Comparison of ENCODE assay signal across 1 cellular context in the genomic region with DNA sequence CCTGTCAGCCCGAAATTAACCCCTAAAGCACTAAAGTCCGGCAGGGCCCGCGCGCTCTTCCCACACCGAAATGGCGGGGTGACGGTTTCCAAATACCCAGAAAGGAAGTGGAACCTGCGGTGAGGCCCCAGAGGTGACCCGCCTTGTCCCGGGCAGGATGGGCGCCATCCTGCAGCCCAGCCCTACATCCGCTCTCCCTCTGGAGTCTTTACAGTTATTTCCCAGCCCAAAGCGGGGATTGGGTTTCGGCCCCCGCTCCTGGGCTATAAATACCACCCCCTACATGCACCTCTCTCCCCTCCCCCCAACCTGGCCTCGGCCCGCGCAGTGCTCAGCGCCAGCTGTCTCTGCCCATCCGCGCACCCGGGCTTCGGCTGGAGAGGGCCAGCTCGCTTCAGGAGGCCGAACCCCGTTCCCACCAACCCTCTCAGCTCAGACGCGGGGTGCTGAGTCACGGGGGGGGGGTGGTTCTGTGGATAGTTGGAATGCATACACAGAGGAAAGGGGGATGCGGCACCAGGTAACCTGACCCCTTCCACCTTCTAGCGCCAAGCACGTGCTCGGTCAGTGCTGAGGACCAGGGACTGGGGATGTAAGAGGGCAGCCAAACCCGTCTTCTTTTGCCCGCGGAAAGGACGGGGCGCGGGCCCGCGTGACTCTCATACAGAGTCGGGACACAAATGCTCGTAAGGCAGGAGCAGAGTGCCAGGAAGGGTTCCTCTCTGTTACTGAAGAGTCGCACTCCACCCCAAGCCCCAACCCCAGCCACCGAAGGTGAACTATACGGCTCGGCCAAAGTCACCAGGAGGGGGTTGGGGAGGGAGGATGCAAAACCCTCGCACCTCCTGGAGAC.
TF ChIP-seq lines count a peak whose summit lies in the region.

A gene (plus strand): TSS at position 344 of the 853 bp plus-strand sequence. CDS start 165 bp downstream, at position 509.

TF ChIP-seq in K562, 482 proteins besides CTCF, POLR2A, EP300 and RAD21 (continued from another document):
- TF ChIP-seq, protein P1, sequence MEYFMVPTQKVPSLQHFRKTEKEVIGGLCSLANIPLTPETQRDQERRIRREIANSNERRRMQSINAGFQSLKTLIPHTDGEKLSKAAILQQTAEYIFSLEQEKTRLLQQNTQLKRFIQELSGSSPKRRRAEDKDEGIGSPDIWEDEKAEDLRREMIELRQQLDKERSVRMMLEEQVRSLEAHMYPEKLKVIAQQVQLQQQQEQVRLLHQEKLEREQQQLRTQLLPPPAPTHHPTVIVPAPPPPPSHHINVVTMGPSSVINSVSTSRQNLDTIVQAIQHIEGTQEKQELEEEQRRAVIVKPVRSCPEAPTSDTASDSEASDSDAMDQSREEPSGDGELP (CRISPR knock-in tag; IDR thresholded peaks at IDR 0.05; ENCODE audit: borderline replicate concordance), result peak; percentile 59; the same call in 1 of the 2 replicates
- TF ChIP-seq, protein P2, sequence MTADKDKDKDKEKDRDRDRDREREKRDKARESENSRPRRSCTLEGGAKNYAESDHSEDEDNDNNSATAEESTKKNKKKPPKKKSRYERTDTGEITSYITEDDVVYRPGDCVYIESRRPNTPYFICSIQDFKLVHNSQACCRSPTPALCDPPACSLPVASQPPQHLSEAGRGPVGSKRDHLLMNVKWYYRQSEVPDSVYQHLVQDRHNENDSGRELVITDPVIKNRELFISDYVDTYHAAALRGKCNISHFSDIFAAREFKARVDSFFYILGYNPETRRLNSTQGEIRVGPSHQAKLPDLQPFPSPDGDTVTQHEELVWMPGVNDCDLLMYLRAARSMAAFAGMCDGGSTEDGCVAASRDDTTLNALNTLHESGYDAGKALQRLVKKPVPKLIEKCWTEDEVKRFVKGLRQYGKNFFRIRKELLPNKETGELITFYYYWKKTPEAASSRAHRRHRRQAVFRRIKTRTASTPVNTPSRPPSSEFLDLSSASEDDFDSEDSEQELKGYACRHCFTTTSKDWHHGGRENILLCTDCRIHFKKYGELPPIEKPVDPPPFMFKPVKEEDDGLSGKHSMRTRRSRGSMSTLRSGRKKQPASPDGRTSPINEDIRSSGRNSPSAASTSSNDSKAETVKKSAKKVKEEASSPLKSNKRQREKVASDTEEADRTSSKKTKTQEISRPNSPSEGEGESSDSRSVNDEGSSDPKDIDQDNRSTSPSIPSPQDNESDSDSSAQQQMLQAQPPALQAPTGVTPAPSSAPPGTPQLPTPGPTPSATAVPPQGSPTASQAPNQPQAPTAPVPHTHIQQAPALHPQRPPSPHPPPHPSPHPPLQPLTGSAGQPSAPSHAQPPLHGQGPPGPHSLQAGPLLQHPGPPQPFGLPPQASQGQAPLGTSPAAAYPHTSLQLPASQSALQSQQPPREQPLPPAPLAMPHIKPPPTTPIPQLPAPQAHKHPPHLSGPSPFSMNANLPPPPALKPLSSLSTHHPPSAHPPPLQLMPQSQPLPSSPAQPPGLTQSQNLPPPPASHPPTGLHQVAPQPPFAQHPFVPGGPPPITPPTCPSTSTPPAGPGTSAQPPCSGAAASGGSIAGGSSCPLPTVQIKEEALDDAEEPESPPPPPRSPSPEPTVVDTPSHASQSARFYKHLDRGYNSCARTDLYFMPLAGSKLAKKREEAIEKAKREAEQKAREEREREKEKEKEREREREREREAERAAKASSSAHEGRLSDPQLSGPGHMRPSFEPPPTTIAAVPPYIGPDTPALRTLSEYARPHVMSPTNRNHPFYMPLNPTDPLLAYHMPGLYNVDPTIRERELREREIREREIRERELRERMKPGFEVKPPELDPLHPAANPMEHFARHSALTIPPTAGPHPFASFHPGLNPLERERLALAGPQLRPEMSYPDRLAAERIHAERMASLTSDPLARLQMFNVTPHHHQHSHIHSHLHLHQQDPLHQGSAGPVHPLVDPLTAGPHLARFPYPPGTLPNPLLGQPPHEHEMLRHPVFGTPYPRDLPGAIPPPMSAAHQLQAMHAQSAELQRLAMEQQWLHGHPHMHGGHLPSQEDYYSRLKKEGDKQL (CRISPR knock-in tag; IDR thresholded peaks at IDR 0.05; ENCODE audit: borderline replicate concordance), result no peak
- TF ChIP-seq, protein P3, sequence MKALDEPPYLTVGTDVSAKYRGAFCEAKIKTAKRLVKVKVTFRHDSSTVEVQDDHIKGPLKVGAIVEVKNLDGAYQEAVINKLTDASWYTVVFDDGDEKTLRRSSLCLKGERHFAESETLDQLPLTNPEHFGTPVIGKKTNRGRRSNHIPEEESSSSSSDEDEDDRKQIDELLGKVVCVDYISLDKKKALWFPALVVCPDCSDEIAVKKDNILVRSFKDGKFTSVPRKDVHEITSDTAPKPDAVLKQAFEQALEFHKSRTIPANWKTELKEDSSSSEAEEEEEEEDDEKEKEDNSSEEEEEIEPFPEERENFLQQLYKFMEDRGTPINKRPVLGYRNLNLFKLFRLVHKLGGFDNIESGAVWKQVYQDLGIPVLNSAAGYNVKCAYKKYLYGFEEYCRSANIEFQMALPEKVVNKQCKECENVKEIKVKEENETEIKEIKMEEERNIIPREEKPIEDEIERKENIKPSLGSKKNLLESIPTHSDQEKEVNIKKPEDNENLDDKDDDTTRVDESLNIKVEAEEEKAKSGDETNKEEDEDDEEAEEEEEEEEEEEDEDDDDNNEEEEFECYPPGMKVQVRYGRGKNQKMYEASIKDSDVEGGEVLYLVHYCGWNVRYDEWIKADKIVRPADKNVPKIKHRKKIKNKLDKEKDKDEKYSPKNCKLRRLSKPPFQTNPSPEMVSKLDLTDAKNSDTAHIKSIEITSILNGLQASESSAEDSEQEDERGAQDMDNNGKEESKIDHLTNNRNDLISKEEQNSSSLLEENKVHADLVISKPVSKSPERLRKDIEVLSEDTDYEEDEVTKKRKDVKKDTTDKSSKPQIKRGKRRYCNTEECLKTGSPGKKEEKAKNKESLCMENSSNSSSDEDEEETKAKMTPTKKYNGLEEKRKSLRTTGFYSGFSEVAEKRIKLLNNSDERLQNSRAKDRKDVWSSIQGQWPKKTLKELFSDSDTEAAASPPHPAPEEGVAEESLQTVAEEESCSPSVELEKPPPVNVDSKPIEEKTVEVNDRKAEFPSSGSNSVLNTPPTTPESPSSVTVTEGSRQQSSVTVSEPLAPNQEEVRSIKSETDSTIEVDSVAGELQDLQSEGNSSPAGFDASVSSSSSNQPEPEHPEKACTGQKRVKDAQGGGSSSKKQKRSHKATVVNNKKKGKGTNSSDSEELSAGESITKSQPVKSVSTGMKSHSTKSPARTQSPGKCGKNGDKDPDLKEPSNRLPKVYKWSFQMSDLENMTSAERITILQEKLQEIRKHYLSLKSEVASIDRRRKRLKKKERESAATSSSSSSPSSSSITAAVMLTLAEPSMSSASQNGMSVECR (CRISPR knock-in tag; IDR thresholded peaks at IDR 0.05), result peak; percentile 69
- 0 out of 2 replicates have a peak, but pooled peaks have one; percentile 20 for TF ChIP-seq LCOR (CRISPR knock-in tag; IDR thresholded peaks at IDR 0.05)
- peak in 1 of 2 experiments; percentile 50; a peak in 1 of 4 replicates for TF ChIP-seq SIN3A (IDR thresholded peaks at IDR 0.05; ENCODE audit: borderline replicate concordance in 2 of 2, control insufficient read depth in 1 of 2, low read depth in 2 of 2, low read length in 2 of 2)
- TF ChIP-seq EHMT2 (IDR thresholded peaks at IDR 0.05), result no peak
- peak; percentile 52 for TF ChIP-seq ZNF316 (IDR thresholded peaks at IDR 0.05)
- TF ChIP-seq ZNF184 (CRISPR knock-in tag; IDR thresholded peaks at IDR 0.05), result no peak
- TF ChIP-seq, protein P4, sequence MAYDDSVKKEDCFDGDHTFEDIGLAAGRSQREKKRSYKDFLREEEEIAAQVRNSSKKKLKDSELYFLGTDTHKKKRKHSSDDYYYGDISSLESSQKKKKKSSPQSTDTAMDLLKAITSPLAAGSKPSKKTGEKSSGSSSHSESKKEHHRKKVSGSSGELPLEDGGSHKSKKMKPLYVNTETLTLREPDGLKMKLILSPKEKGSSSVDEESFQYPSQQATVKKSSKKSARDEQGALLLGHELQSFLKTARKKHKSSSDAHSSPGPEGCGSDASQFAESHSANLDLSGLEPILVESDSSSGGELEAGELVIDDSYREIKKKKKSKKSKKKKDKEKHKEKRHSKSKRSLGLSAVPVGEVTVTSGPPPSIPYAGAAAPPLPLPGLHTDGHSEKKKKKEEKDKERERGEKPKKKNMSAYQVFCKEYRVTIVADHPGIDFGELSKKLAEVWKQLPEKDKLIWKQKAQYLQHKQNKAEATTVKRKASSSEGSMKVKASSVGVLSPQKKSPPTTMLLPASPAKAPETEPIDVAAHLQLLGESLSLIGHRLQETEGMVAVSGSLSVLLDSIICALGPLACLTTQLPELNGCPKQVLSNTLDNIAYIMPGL (CRISPR knock-in tag; IDR thresholded peaks at IDR 0.05), result no peak
- TF ChIP-seq, protein P5, sequence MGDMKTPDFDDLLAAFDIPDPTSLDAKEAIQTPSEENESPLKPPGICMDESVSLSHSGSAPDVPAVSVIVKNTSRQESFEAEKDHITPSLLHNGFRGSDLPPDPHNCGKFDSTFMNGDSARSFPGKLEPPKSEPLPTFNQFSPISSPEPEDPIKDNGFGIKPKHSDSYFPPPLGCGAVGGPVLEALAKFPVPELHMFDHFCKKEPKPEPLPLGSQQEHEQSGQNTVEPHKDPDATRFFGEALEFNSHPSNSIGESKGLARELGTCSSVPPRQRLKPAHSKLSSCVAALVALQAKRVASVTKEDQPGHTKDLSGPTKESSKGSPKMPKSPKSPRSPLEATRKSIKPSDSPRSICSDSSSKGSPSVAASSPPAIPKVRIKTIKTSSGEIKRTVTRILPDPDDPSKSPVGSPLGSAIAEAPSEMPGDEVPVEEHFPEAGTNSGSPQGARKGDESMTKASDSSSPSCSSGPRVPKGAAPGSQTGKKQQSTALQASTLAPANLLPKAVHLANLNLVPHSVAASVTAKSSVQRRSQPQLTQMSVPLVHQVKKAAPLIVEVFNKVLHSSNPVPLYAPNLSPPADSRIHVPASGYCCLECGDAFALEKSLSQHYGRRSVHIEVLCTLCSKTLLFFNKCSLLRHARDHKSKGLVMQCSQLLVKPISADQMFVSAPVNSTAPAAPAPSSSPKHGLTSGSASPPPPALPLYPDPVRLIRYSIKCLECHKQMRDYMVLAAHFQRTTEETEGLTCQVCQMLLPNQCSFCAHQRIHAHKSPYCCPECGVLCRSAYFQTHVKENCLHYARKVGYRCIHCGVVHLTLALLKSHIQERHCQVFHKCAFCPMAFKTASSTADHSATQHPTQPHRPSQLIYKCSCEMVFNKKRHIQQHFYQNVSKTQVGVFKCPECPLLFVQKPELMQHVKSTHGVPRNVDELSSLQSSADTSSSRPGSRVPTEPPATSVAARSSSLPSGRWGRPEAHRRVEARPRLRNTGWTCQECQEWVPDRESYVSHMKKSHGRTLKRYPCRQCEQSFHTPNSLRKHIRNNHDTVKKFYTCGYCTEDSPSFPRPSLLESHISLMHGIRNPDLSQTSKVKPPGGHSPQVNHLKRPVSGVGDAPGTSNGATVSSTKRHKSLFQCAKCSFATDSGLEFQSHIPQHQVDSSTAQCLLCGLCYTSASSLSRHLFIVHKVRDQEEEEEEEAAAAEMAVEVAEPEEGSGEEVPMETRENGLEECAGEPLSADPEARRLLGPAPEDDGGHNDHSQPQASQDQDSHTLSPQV (IDR thresholded peaks at IDR 0.05), result peak; percentile 33; the same call in 1 of the 2 replicates
- TF ChIP-seq DPF2 (IDR thresholded peaks at IDR 0.05), result 0 out of 2 replicates have a peak, but pooled peaks have one; percentile 3
- TF ChIP-seq NR3C1 (CRISPR knock-in tag; IDR thresholded peaks at IDR 0.05), result no peak
- TF ChIP-seq TAF1 (IDR thresholded peaks at IDR 0.05; ENCODE audit: control insufficient read depth, extremely low read depth, insufficient read depth, low read length, severe bottlenecking), result peak; percentile 13
- peak; percentile 18; the same call in 1 of the 2 replicates for TF ChIP-seq MAFF (IDR thresholded peaks at IDR 0.05; ENCODE audit: low read length)
- TF ChIP-seq, protein P6, sequence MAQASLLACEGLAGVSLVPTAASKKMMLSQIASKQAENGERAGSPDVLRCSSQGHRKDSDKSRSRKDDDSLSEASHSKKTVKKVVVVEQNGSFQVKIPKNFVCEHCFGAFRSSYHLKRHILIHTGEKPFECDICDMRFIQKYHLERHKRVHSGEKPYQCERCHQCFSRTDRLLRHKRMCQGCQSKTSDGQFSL (CRISPR knock-in tag; IDR thresholded peaks at IDR 0.05), result peak; percentile 93
- TF ChIP-seq, protein P6 (tag; IDR thresholded peaks at IDR 0.05), result peak in 1 of 2 experiments; percentile 8; a peak in 1 of 4 replicates
- TF ChIP-seq NFYB (IDR thresholded peaks at IDR 0.05; ENCODE audit: extremely low read depth, insufficient read length), result no peak
- no peak for TF ChIP-seq EWSR1 (IDR thresholded peaks at IDR 0.05; ENCODE audit: borderline replicate concordance, low read depth, partially characterized antibody)
- peak; percentile 79 for TF ChIP-seq NFE2 (IDR thresholded peaks at IDR 0.05; ENCODE audit: low read depth)
- TF ChIP-seq RBBP5 (IDR thresholded peaks at IDR 0.05; ENCODE audit: borderline replicate concordance, insufficient read depth, low read length, poor library complexity, severe bottlenecking), result peak; percentile 41
